ENCODE assay signal across 18 cellular contexts in genomic region chr6:111474106-111474505, GRCh38.
"Had no signal": no experiment of that assay in that cellular context is flagged by ENCODE, and none has a peak within 500 bp of the region (broad histone marks: within the 10 kb centered on the region; RNA-seq: fewer than 3 reads in every experiment).

No MANE protein-coding gene starts in this region.

- DNase-seq: activated CD4-positive, alpha-beta T cell treated with anti-CD3 and anti-CD28 coated beads for 1 hour; activated CD4-positive, alpha-beta T cell treated with anti-CD3 and anti-CD28 coated beads, Interleukin-2, amount 50 U/mL, for 48 hours; activated naive CD4-positive, alpha-beta T cell treated with anti-CD3 and anti-CD28 coated beads for 36 hours; adrenal gland; dorsolateral prefrontal cortex; erythroblast; left colon; lower lobe of right lung; naive B cell; ovary; sigmoid colon; spleen; stomach; T1000; testis; upper lobe of right lung had no signal

- H3K4me3 ChIP-seq: adrenal gland, dorsolateral prefrontal cortex, lower lobe of right lung, neural progenitor cell, ovary, sigmoid colon, spleen, stomach, testis, upper lobe of right lung had no signal

- H3K9me3 ChIP-seq: adrenal gland, lower lobe of right lung, ovary, sigmoid colon, spleen, stomach, testis, upper lobe of right lung had no signal

- ATAC-seq: left colon, lower lobe of right lung, upper lobe of right lung had no signal

- H2AFZ ChIP-seq: neural progenitor cell had no signal

- H3K27me3 ChIP-seq: adrenal gland, dorsolateral prefrontal cortex, ovary, sigmoid colon, spleen, stomach, testis, upper lobe of right lung had no signal

- H3K27ac Mint-ChIP-seq: activated naive CD4-positive, alpha-beta T cell treated with anti-CD3 and anti-CD28 coated beads for 36 hours; activated T-helper 2 cell treated with anti-CD3 and anti-CD28 coated beads, Interferon-gamma antibody, Interleukin-2, Interleukin-4, amounts not matched to agents 10 μg/mL and 5 μg/mL and 100 μg/mL, durations not matched to agents 14 hours and 24 hours and 36 hours; neural progenitor cell had no signal

- H3K36me3 ChIP-seq: adrenal gland, lower lobe of right lung, neural progenitor cell, ovary had no signal

- H3K9me3 Mint-ChIP-seq: activated naive CD4-positive, alpha-beta T cell treated with anti-CD3 and anti-CD28 coated beads for 36 hours; activated T-helper 2 cell treated with anti-CD3 and anti-CD28 coated beads, Interferon-gamma antibody, Interleukin-2, Interleukin-4, amounts not matched to agents 10 μg/mL and 5 μg/mL and 100 μg/mL, durations not matched to agents 14 hours and 24 hours and 36 hours; naive B cell; neural progenitor cell had no signal

- H3K9ac ChIP-seq: neural progenitor cell had no signal

- H3K27ac ChIP-seq: adrenal gland, lower lobe of right lung, neural progenitor cell, ovary, spleen, stomach, testis, upper lobe of right lung had no signal

- H3K4me2 ChIP-seq: neural progenitor cell had no signal

- H3K27me3 Mint-ChIP-seq: naive B cell had no signal

- H3K36me3 Mint-ChIP-seq: naive B cell had no signal

- H3K4me3 Mint-ChIP-seq: activated naive CD4-positive, alpha-beta T cell treated with anti-CD3 and anti-CD28 coated beads for 36 hours; naive B cell; neural progenitor cell had no signal
